Comparison of ENCODE assay signal across 1 cellular context in the genomic region with DNA sequence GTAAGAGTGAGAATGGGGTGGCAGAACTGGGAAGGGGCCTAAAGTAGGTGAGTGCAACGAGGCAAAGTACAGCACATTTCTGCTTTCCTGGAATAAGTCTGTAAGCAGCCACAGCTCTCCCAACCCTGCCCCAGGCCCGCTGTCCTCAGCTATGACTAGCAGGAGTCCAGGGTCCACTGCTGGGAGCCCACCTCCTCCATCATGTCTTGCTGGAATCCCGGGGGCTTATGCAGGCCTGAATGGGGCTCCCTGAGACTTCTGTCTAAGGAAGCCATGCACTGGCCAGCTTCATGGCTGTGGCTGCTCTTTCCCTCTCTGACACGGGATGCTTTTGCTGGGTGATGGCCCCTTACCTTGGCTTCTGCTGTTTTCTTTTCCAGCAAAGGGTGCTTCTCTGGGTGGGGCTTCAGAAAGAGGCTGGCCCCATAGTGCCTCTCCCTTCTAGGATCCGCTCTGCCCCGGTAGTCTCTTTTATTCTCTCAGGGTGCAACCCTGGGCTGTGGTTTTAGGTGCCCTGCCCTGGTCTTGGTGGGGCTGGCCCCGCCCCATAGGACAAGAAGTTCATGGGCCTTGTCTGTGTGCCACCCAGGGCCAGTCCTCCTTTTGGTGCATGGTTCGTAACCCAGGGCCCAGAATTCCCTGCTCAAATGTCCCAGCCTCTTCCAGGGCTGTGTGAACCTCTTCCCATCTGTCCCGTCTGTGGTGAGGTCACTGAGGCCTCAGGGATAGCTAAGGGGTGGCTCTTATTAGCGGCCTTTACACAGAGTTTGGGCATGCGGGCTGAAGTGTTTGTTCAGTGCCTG.
TF ChIP-seq lines count a peak whose summit lies in the region.

No MANE protein-coding gene starts in this region.

TF ChIP-seq in HepG2, 621 proteins besides CTCF, POLR2A, EP300 and RAD21 (continued from another document and continues in another):
- TF ChIP-seq, protein P1, sequence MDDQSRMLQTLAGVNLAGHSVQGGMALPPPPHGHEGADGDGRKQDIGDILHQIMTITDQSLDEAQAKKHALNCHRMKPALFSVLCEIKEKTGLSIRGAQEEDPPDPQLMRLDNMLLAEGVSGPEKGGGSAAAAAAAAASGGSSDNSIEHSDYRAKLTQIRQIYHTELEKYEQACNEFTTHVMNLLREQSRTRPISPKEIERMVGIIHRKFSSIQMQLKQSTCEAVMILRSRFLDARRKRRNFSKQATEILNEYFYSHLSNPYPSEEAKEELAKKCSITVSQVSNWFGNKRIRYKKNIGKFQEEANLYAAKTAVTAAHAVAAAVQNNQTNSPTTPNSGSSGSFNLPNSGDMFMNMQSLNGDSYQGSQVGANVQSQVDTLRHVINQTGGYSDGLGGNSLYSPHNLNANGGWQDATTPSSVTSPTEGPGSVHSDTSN (CRISPR knock-in tag; IDR thresholded peaks at IDR 0.05; ENCODE audit: borderline replicate concordance) = no peak
- no peak for TF ChIP-seq PRMT3 (CRISPR knock-in tag; IDR thresholded peaks at IDR 0.05; ENCODE audit: borderline replicate concordance, low read depth)
- no peak for TF ChIP-seq NCOA5 (CRISPR knock-in tag; IDR thresholded peaks at IDR 0.05)
- TF ChIP-seq, protein P2, sequence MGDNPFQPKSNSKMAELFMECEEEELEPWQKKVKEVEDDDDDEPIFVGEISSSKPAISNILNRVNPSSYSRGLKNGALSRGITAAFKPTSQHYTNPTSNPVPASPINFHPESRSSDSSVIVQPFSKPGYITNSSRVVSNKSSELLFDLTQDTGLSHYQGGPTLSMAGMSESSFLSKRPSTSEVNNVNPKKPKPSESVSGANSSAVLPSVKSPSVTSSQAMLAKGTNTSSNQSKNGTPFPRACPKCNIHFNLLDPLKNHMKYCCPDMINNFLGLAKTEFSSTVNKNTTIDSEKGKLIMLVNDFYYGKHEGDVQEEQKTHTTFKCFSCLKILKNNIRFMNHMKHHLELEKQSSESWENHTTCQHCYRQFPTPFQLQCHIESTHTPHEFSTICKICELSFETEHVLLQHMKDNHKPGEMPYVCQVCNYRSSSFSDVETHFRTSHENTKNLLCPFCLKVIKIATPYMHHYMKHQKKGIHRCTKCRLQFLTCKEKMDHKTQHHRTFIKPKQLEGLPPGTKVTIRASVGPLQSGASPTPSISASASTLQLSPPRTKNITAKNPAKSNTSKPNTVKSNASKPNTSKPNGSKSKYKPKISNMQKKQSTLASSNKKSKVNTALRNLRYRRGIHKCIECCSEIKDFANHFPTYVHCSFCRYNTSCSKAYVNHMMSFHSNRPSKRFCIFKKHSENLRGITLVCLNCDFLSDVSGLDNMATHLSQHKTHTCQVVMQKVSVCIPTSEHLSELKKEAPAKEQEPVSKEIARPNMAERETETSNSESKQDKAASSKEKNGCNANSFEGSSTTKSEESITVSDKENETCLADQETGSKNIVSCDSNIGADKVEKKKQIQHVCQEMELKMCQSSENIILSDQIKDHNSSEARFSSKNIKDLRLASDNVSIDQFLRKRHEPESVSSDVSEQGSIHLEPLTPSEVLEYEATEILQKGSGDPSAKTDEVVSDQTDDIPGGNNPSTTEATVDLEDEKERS (CRISPR knock-in tag; IDR thresholded peaks at IDR 0.05) = no peak
- TF ChIP-seq SAP130 (CRISPR knock-in tag; IDR thresholded peaks at IDR 0.05; ENCODE audit: low read depth) = peak; percentile 50
- no peak for TF ChIP-seq ZNF879 (CRISPR knock-in tag; IDR thresholded peaks at IDR 0.05)
- no peak; the same call in 1 of the 2 replicates for TF ChIP-seq ISL2 (CRISPR knock-in tag; IDR thresholded peaks at IDR 0.05)
- no peak for TF ChIP-seq SMARCE1 (IDR thresholded peaks at IDR 0.05; ENCODE audit: borderline replicate concordance)
- no peak for TF ChIP-seq ZNF83 (CRISPR knock-in tag; IDR thresholded peaks at IDR 0.05; ENCODE audit: borderline replicate concordance)
- TF ChIP-seq, protein P3, sequence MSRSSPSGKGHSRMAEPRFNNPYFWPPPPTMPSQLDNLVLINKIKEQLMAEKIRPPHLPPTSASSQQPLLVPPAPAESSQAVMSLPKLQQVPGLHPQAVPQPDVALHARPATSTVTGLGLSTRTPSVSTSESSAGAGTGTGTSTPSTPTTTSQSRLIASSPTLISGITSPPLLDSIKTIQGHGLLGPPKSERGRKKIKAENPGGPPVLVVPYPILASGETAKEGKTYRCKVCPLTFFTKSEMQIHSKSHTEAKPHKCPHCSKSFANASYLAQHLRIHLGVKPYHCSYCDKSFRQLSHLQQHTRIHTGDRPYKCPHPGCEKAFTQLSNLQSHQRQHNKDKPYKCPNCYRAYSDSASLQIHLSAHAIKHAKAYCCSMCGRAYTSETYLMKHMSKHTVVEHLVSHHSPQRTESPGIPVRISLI (CRISPR knock-in tag; IDR thresholded peaks at IDR 0.05; ENCODE audit: borderline replicate concordance) = no peak; the same call in 1 of the 2 replicates
- TF ChIP-seq PAX8 (CRISPR knock-in tag; IDR thresholded peaks at IDR 0.05; ENCODE audit: borderline replicate concordance) = no peak
- TF ChIP-seq TOE1 (CRISPR knock-in tag; IDR thresholded peaks at IDR 0.05) = no peak
- TF ChIP-seq ZNF564 (CRISPR knock-in tag; IDR thresholded peaks at IDR 0.05) = no peak; the same call in 1 of the 2 replicates
- TF ChIP-seq MXD4 (CRISPR knock-in tag; IDR thresholded peaks at IDR 0.05) = peak; percentile 76; the same call in 1 of the 2 replicates
- TF ChIP-seq, protein P4, sequence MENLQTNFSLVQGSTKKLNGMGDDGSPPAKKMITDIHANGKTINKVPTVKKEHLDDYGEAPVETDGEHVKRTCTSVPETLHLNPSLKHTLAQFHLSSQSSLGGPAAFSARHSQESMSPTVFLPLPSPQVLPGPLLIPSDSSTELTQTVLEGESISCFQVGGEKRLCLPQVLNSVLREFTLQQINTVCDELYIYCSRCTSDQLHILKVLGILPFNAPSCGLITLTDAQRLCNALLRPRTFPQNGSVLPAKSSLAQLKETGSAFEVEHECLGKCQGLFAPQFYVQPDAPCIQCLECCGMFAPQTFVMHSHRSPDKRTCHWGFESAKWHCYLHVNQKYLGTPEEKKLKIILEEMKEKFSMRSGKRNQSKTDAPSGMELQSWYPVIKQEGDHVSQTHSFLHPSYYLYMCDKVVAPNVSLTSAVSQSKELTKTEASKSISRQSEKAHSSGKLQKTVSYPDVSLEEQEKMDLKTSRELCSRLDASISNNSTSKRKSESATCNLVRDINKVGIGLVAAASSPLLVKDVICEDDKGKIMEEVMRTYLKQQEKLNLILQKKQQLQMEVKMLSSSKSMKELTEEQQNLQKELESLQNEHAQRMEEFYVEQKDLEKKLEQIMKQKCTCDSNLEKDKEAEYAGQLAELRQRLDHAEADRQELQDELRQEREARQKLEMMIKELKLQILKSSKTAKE (CRISPR knock-in tag; IDR thresholded peaks at IDR 0.05; ENCODE audit: borderline replicate concordance) = no peak
- TF ChIP-seq ZBTB21 (CRISPR knock-in tag; IDR thresholded peaks at IDR 0.05) = no peak
- TF ChIP-seq ZNF101 (CRISPR knock-in tag; IDR thresholded peaks at IDR 0.05; ENCODE audit: borderline replicate concordance, low read depth) = no peak
- TF ChIP-seq, protein P5, sequence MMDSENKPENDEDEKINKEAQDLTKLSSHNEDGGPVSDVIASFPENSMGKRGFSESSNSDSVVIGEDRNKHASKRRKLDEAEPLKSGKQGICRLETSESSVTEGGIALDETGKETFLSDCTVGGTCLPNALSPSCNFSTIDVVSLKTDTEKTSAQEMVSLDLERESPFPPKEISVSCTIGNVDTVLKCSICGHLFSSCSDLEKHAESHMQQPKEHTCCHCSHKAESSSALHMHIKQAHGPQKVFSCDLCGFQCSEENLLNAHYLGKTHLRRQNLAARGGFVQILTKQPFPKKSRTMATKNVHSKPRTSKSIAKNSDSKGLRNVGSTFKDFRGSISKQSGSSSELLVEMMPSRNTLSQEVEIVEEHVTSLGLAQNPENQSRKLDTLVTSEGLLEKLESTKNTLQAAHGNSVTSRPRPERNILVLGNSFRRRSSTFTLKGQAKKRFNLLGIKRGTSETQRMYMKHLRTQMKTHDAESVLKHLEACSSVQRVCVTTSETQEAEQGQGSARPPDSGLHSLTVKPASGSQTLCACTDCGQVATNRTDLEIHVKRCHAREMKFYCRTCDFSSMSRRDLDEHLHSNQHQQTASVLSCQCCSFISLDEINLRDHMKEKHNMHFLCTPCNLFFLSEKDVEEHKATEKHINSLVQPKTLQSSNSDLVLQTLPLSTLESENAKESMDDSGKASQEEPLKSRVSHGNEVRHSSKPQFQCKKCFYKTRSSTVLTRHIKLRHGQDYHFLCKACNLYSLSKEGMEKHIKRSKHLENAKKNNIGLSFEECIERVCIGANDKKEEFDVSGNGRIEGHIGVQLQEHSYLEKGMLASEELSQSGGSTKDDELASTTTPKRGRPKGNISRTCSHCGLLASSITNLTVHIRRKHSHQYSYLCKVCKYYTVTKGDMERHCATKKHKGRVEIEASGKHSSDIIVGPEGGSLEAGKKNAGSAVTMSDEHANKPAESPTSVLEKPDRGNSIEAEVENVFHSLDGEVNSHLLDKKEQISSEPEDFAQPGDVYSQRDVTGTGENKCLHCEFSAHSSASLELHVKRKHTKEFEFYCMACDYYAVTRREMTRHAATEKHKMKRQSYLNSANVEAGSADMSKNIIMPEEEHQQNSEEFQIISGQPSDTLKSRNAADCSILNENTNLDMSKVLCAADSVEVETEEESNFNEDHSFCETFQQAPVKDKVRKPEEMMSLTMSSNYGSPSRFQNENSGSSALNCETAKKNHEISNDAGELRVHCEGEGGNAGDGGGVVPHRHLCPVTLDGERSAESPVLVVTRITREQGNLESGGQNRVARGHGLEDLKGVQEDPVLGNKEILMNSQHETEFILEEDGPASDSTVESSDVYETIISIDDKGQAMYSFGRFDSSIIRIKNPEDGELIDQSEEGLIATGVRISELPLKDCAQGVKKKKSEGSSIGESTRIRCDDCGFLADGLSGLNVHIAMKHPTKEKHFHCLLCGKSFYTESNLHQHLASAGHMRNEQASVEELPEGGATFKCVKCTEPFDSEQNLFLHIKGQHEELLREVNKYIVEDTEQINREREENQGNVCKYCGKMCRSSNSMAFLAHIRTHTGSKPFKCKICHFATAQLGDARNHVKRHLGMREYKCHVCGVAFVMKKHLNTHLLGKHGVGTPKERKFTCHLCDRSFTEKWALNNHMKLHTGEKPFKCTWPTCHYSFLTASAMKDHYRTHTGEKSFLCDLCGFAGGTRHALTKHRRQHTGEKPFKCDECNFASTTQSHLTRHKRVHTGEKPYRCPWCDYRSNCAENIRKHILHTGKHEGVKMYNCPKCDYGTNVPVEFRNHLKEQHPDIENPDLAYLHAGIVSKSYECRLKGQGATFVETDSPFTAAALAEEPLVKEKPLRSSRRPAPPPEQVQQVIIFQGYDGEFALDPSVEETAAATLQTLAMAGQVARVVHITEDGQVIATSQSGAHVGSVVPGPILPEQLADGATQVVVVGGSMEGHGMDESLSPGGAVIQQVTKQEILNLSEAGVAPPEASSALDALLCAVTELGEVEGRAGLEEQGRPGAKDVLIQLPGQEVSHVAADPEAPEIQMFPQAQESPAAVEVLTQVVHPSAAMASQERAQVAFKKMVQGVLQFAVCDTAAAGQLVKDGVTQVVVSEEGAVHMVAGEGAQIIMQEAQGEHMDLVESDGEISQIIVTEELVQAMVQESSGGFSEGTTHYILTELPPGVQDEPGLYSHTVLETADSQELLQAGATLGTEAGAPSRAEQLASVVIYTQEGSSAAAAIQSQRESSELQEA (CRISPR knock-in tag; IDR thresholded peaks at IDR 0.05; ENCODE audit: not compliant biosample characterization) = peak; percentile 78
- TF ChIP-seq ZNF354B (CRISPR knock-in tag; IDR thresholded peaks at IDR 0.05) = no peak
- no peak for TF ChIP-seq HOXD1 (CRISPR knock-in tag; IDR thresholded peaks at IDR 0.05)
- TF ChIP-seq KDM3A (CRISPR knock-in tag; IDR thresholded peaks at IDR 0.05; ENCODE audit: low read depth) = no peak
- TF ChIP-seq GATA4 (IDR thresholded peaks at IDR 0.05; ENCODE audit: borderline replicate concordance, low read depth) = no peak
- no peak for TF ChIP-seq MZF1 (CRISPR knock-in tag; IDR thresholded peaks at IDR 0.05; ENCODE audit: borderline replicate concordance)
- TF ChIP-seq, protein P6, sequence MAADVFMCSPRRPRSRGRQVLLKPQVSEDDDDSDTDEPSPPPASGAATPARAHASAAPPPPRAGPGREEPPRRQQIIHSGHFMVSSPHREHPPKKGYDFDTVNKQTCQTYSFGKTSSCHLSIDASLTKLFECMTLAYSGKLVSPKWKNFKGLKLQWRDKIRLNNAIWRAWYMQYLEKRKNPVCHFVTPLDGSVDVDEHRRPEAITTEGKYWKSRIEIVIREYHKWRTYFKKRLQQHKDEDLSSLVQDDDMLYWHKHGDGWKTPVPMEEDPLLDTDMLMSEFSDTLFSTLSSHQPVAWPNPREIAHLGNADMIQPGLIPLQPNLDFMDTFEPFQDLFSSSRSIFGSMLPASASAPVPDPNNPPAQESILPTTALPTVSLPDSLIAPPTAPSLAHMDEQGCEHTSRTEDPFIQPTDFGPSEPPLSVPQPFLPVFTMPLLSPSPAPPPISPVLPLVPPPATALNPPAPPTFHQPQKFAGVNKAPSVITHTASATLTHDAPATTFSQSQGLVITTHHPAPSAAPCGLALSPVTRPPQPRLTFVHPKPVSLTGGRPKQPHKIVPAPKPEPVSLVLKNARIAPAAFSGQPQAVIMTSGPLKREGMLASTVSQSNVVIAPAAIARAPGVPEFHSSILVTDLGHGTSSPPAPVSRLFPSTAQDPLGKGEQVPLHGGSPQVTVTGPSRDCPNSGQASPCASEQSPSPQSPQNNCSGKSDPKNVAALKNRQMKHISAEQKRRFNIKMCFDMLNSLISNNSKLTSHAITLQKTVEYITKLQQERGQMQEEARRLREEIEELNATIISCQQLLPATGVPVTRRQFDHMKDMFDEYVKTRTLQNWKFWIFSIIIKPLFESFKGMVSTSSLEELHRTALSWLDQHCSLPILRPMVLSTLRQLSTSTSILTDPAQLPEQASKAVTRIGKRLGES (CRISPR knock-in tag; IDR thresholded peaks at IDR 0.05; ENCODE audit: borderline replicate concordance) = no peak
- TF ChIP-seq KLF12 (CRISPR knock-in tag; IDR thresholded peaks at IDR 0.05; ENCODE audit: borderline replicate concordance) = 0 out of 2 replicates have a peak, but pooled peaks have one; percentile 25
- no peak for TF ChIP-seq HES4 (CRISPR knock-in tag; IDR thresholded peaks at IDR 0.05; ENCODE audit: borderline replicate concordance)
- TF ChIP-seq ZFP1 (CRISPR knock-in tag; IDR thresholded peaks at IDR 0.05) = no peak
- TF ChIP-seq ZNF556 (CRISPR knock-in tag; IDR thresholded peaks at IDR 0.05; ENCODE audit: borderline replicate concordance) = peak; percentile 65; the same call in 1 of the 2 replicates
- TF ChIP-seq NFE2L1 (CRISPR knock-in tag; IDR thresholded peaks at IDR 0.05; ENCODE audit: borderline replicate concordance) = no peak
- no peak for TF ChIP-seq TOPORS (CRISPR knock-in tag; IDR thresholded peaks at IDR 0.05)
- TF ChIP-seq REL (CRISPR knock-in tag; conservative IDR thresholded peaks at IDR 0.05) = no peak
- TF ChIP-seq HDAC6 (IDR thresholded peaks at IDR 0.05; ENCODE audit: low read depth, low read length) = no peak
- TF ChIP-seq U2AF1 (optimal IDR thresholded peaks at IDR 0.05; ENCODE audit: low read depth, low read length) = no peak
- TF ChIP-seq MTF1 (CRISPR knock-in tag; IDR thresholded peaks at IDR 0.05) = no peak
- TF ChIP-seq ZNF777 (CRISPR knock-in tag; IDR thresholded peaks at IDR 0.05) = no peak
- no peak for TF ChIP-seq NFE2L2 (IDR thresholded peaks at IDR 0.05; ENCODE audit: low read length)
- TF ChIP-seq, protein P7, sequence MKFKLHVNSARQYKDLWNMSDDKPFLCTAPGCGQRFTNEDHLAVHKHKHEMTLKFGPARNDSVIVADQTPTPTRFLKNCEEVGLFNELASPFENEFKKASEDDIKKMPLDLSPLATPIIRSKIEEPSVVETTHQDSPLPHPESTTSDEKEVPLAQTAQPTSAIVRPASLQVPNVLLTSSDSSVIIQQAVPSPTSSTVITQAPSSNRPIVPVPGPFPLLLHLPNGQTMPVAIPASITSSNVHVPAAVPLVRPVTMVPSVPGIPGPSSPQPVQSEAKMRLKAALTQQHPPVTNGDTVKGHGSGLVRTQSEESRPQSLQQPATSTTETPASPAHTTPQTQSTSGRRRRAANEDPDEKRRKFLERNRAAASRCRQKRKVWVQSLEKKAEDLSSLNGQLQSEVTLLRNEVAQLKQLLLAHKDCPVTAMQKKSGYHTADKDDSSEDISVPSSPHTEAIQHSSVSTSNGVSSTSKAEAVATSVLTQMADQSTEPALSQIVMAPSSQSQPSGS (CRISPR knock-in tag; IDR thresholded peaks at IDR 0.05) = no peak
- TF ChIP-seq CHD2 (IDR thresholded peaks at IDR 0.05; ENCODE audit: low read depth, low read length) = no peak
